Comparison of ENCODE assay signal across 19 cellular contexts in the genomic region with DNA sequence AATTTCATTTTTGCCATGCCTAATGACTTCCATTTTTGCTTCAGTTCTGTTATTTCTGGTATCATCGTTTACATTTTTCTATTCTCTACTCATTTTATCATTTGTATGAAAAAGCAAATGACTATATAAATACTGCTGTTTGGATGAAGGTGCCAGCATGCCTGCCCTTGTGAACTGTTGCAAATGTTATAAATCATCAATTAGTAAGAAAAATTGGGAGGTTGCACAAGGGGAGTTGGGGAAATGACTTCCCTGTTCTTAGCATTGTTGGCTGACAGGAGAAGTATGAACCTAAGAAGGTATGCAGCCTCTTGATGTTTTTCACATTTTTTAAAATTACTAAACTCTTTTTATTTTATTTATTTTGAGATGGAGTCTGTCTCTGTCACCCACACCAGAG. TPM values are rescaled to one million over a fixed set of nuclear protein-coding genes. Genes with fewer than 3 reads are reported as not detected.
DNase-seq lines count a peak whose midpoint lies in the region; ATAC-seq and TF ChIP-seq lines count a peak whose summit lies in the region.
"Had no signal": no experiment of that assay in that cellular context is flagged by ENCODE, and none has a peak within 500 bp of the region (broad histone marks: within the 10 kb centered on the region; RNA-seq: fewer than 3 reads in every experiment).

No MANE protein-coding gene starts in this region.

- H4K20me1 ChIP-seq in GM23248 (ENCODE audit: insufficient read depth): peaks cover 18% of the 10 kb centered on the region; the same call in 1 of the 2 replicates
- H4K20me1 ChIP-seq in mammary epithelial cell (ENCODE audit: insufficient read depth, low read length): peaks cover 4% of the 10 kb centered on the region

- H3K9ac ChIP-seq in GM23248 (no peak overlapping the region), mammary epithelial cell (ENCODE audit: insufficient read depth, low read length) (no peak overlapping the region)
- H3K9ac ChIP-seq: BLaER1 had no signal

- 4 to 8% methylated on average over 1 of the region's 1 CpG for WGBS in GM23248 (ENCODE audit: low coverage in 1 of 2, low lambda C conversion rate in 2 of 2, missing lambda C conversion rate in 2 of 2), 2 experiments
- WGBS in mammary epithelial cell (ENCODE audit: low coverage, missing lambda C conversion rate): 46% methylated on average over 1 of the region's 1 CpG

- no TSS peak for BruUV-seq in mammary epithelial cell (replicated peaks; lab: Mats Ljungman, UMichigan)

- H3F3A ChIP-seq in GM23248 (ENCODE audit: insufficient read depth): peaks cover 16% of the 10 kb centered on the region; the same call in 1 of the 2 replicates

- H3K27me3 ChIP-seq in GM23248 (replicated peaks; ENCODE audit: insufficient read depth): no peaks in the 10 kb centered on the region
- H3K27me3 ChIP-seq in mammary epithelial cell (ENCODE audit: insufficient read depth, low read length): no peaks in the 10 kb centered on the region
- H3K27me3 ChIP-seq: BLaER1, MG63 had no signal

- peaks cover 5% of the 10 kb centered on the region for H3K4me1 Mint-ChIP-seq in WTC11
- H3K4me1 Mint-ChIP-seq: GM23338 had no signal

- in situ Hi-C loops in GM23248 (cut with MboI): no loop called here
- in situ Hi-C loops in mammary epithelial cell (cut with MboI; ENCODE audit: low sequenced_read_pairs in 2 of 2): no loop called here

- no peaks in the 10 kb centered on the region for H3K9me3 Mint-ChIP-seq in WTC11
- H3K9me3 Mint-ChIP-seq: CD8-positive, alpha-beta T cell; GM23338 had no signal

- CTCF ChIA-PET in WTC11 (lab: Charles Lee): no interaction called here
- CTCF ChIA-PET in mammary epithelial cell (lab: Charles Lee; ENCODE audit: low non-redundant PET): no interaction called here

- H3K4me1 ChIP-seq in GM23248 (ENCODE audit: insufficient read depth) (peaks cover 12% of the 10 kb centered on the region; the same call in 1 of the 2 replicates), mammary epithelial cell (ENCODE audit: insufficient read depth, low read length) (peaks cover 13% of the 10 kb centered on the region)
- H3K4me1 ChIP-seq: BLaER1 had no signal

- no peaks in the 10 kb centered on the region for H3K9me2 ChIP-seq in GM23248 (ENCODE audit: insufficient read depth)

- no peak overlapping the region for H3K4me3 Mint-ChIP-seq in WTC11
- H3K4me3 Mint-ChIP-seq: CD8-positive, alpha-beta T cell; GM23338 had no signal

- dilution Hi-C loops in mammary epithelial cell (cut with HindIII; ENCODE audit: low sequenced_read_pairs): no loop called here

- no peak overlapping the region; the same call in 1 of the 2 replicates for H3K27ac ChIP-seq in GM23248
- no peak overlapping the region for H3K27ac ChIP-seq in mammary epithelial cell (ENCODE audit: insufficient read depth, low read depth, low read length)
- H3K27ac ChIP-seq: BLaER1 had no signal

- peaks cover 17% of the 10 kb centered on the region for H3K36me3 Mint-ChIP-seq in WTC11

- H3K4me2 ChIP-seq in GM23248 (ENCODE audit: unreplicated experiment): no peak overlapping the region
- no peak overlapping the region for H3K4me2 ChIP-seq in mammary epithelial cell (ENCODE audit: insufficient read depth, low read depth, low read length)
- H3K4me2 ChIP-seq: BLaER1, GM23338 had no signal

- no peaks in the 10 kb centered on the region; the same call in 1 of the 2 replicates for H3K27me3 Mint-ChIP-seq in WTC11 (ENCODE audit: low read depth)

- DNase-seq in AG08395 (ENCODE audit: low spot score) (peak; percentile 31), GM23248 (peak; percentile 32), WTC11 (ENCODE audit: low spot score) (no peak), fibroblast of villous mesenchyme (ENCODE audit: low read depth) (peak; percentile 46), mammary epithelial cell (no peak), left colon (no peak), NCI-H1417 (lab: John Stamatoyannopoulos, UW) (no peak)
- DNase-seq: Calu3; CD8-positive, alpha-beta T cell; HCEC 1CT; Kasumi-1; MG63; NCI-H1105 treated with DMSO at 0.1 percent for 48 hours; NCI-H187; NCI-H2107; NCI-H524 had no signal

- no peak for ATAC-seq in WTC11
- no peak for ATAC-seq in GM19023 (IDR thresholded peaks at IDR 0.05; ENCODE audit: unreplicated experiment)
- ATAC-seq in left colon: no peak
- ATAC-seq: CD8-positive, alpha-beta T cell; GM23338 had no signal

- H3K36me3 ChIP-seq in GM23248 (ENCODE audit: low read depth): peaks cover 17% of the 10 kb centered on the region
- H3K36me3 ChIP-seq in mammary epithelial cell (ENCODE audit: insufficient read depth, low read length): peaks cover 7% of the 10 kb centered on the region

- POLR2A ChIA-PET in WTC11 (lab: Charles Lee): no interaction called here

- no peak overlapping the region for H2AFZ ChIP-seq in GM23248
- H2AFZ ChIP-seq in mammary epithelial cell (ENCODE audit: low read depth, low read length): no peak overlapping the region
- H2AFZ ChIP-seq: GM23338 had no signal

- intact Hi-C loops in mammary epithelial cell (cut with micrococcal nuclease) (no loop called here), left colon (cut with DNase I, micrococcal nuclease) (no loop called here)

- H3K79me2 ChIP-seq in GM23248 (ENCODE audit: insufficient read depth): peaks cover 100% of the 10 kb centered on the region
- H3K79me2 ChIP-seq in mammary epithelial cell (ENCODE audit: insufficient read depth, low read length): peaks cover 97% of the 10 kb centered on the region

- TF ChIP-seq CTCF in WTC11 (IDR thresholded peaks at IDR 0.05) (no peak), fibroblast of villous mesenchyme (IDR thresholded peaks at IDR 0.05; ENCODE audit: insufficient read depth, low read depth, low read length) (no peak), mammary epithelial cell (conservative IDR thresholded peaks at IDR 0.05 in 1 of 2, IDR thresholded peaks at IDR 0.05 in 1 of 2; ENCODE audit: extremely low read depth in 1 of 2, insufficient read depth in 1 of 2, low read depth in 1 of 2, low read length in 2 of 2) (no peak)

- no peaks in the 10 kb centered on the region for H3K9me3 ChIP-seq in GM23248 (ENCODE audit: low read depth)
- H3K9me3 ChIP-seq in mammary epithelial cell (replicated peaks; ENCODE audit: insufficient read depth, low read length): no peaks in the 10 kb centered on the region
- H3K9me3 ChIP-seq: BLaER1, MG63 had no signal

- H3K4me3 ChIP-seq in GM23248 (no peak overlapping the region), fibroblast of villous mesenchyme (ENCODE audit: low read depth, low read length) (no peak overlapping the region), mammary epithelial cell (replicated peaks in 1 of 3; ENCODE audit: insufficient read depth in 1 of 3, low read depth in 2 of 3, low read length in 3 of 3) (no peak overlapping the region)
- H3K4me3 ChIP-seq: BLaER1, GM23338, MG63 had no signal

- H3K27ac Mint-ChIP-seq in WTC11: peak overlapping the region; percentile 36; the same call in 1 of the 2 replicates
- H3K27ac Mint-ChIP-seq: CD8-positive, alpha-beta T cell; GM23338 had no signal

TF ChIP-seq in WTC11, 78 proteins besides CTCF, POLR2A, EP300 and RAD21 (continues in another document):
- TF ChIP-seq, protein P1, sequence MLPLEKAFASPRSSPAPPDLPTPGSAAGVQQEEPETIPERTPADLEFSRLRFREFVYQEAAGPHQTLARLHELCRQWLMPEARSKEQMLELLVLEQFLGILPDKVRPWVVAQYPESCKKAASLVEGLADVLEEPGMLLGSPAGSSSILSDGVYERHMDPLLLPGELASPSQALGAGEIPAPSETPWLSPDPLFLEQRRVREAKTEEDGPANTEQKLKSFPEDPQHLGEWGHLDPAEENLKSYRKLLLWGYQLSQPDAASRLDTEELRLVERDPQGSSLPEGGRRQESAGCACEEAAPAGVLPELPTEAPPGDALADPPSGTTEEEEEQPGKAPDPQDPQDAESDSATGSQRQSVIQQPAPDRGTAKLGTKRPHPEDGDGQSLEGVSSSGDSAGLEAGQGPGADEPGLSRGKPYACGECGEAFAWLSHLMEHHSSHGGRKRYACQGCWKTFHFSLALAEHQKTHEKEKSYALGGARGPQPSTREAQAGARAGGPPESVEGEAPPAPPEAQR (CRISPR knock-in tag; IDR thresholded peaks at IDR 0.05): no peak

RNA-seq across cellular contexts. Expression of gene SAFB, which starts 15.1 kb away (rescaled TPM):
- 28.6 and 36.5 TPM in 2 replicates for total RNA-seq in GM23248 (2014; rRNA removed; shearing (Covaris generic))
- 49.1 and 49.4 TPM in 2 replicates for polyA plus RNA-seq in GM23248 (2016; fragmentation: Nextera tagmentation; extraction: Ambion mirVana)
- 106 to 141 TPM (median 110 TPM) in 3 replicates for total RNA-seq in WTC11 (2021)
- 37.4 and 40.6 TPM in 2 replicates for total RNA-seq in fibroblast of villous mesenchyme
- 10 to 100 TPM; 26.0 to 88.5 TPM for total RNA-seq in mammary epithelial cell
- polyA plus RNA-seq in mammary epithelial cell: 30.9 TPM
- polyA minus RNA-seq in mammary epithelial cell: 42.5 TPM
- total RNA-seq in left colon: 10 to 100 TPM; 56.1 to 82.5 TPM

RNA-seq across cellular contexts. Expression of gene SAFB2, which starts 15.4 kb away (rescaled TPM):
- 17.6 and 24.2 TPM in 2 replicates for total RNA-seq in GM23248 (2014; rRNA removed; shearing (Covaris generic))
- polyA plus RNA-seq in GM23248 (2016; fragmentation: Nextera tagmentation; extraction: Ambion mirVana): 32.4 and 37.2 TPM in 2 replicates
- total RNA-seq in WTC11 (2021): 70.0 to 100 TPM (median 77.8 TPM) in 3 replicates
- 30.6 and 39.7 TPM in 2 replicates for total RNA-seq in fibroblast of villous mesenchyme
- 10 to 100 TPM; 20.2 to 49.1 TPM for total RNA-seq in mammary epithelial cell
- polyA plus RNA-seq in mammary epithelial cell: 7.6 TPM
- 28.9 TPM for polyA minus RNA-seq in mammary epithelial cell
- total RNA-seq in left colon: 10 to 100 TPM; 67.3 to 92.3 TPM

RNA-seq across cellular contexts. Expression of gene MICOS13, which starts 42.3 kb away (rescaled TPM):
- 39.8 and 44.5 TPM in 2 replicates for total RNA-seq in GM23248 (2014; rRNA removed; shearing (Covaris generic))
- 147 and 157 TPM in 2 replicates for polyA plus RNA-seq in GM23248 (2016; fragmentation: Nextera tagmentation; extraction: Ambion mirVana)
- 30.0 to 32.8 TPM (median 32.5 TPM) in 3 replicates for total RNA-seq in WTC11 (2021)
- total RNA-seq in fibroblast of villous mesenchyme: 21.2 and 31.9 TPM in 2 replicates
- 10 to 100 TPM; 25.3 to 71.2 TPM for total RNA-seq in mammary epithelial cell
- polyA plus RNA-seq in mammary epithelial cell: 46.8 TPM
- polyA minus RNA-seq in mammary epithelial cell: 14.5 TPM
- 10 to 100 TPM; 66.3 to 83.4 TPM for total RNA-seq in left colon

RNA-seq across cellular contexts. Expression of gene HSD11B1L, which starts 42.9 kb away (rescaled TPM):
- 23.8 and 30.7 TPM in 2 replicates for total RNA-seq in GM23248 (2014; rRNA removed; shearing (Covaris generic))
- polyA plus RNA-seq in GM23248 (2016; fragmentation: Nextera tagmentation; extraction: Ambion mirVana) (10.9 and 13.4 TPM in 2 replicates), mammary epithelial cell (5.2 TPM)
- total RNA-seq in WTC11 (2021) (11.8 to 19.1 TPM (median 15.5 TPM) in 3 replicates), fibroblast of villous mesenchyme (6.5 and 9.0 TPM in 2 replicates), mammary epithelial cell (10 to 100 TPM in 1 of 2 donors, 1 to 10 TPM in 1; 6.4 to 10.5 TPM), left colon (1 to 10 TPM; 3.5 to 3.8 TPM)
- polyA minus RNA-seq in mammary epithelial cell: 4.6 TPM

RNA-seq across cellular contexts. Expression of gene RPL36, which starts 52.1 kb away (rescaled TPM):
- 503 and 678 TPM in 2 replicates for total RNA-seq in GM23248 (2014; rRNA removed; shearing (Covaris generic))
- polyA plus RNA-seq in GM23248 (2016; fragmentation: Nextera tagmentation; extraction: Ambion mirVana) (1,118 and 1,128 TPM in 2 replicates), mammary epithelial cell (717 TPM)
- total RNA-seq in WTC11 (2021) (1,080 to 1,240 TPM (median 1,178 TPM) in 3 replicates), fibroblast of villous mesenchyme (257 and 261 TPM in 2 replicates), mammary epithelial cell (100 to 1,000 TPM; 323 to 990 TPM), left colon (100 to 1,000 TPM; 759 to 781 TPM)
- 88.8 TPM for polyA minus RNA-seq in mammary epithelial cell

Comparison
In these comparisons a context has a peak if more than half of its experiments do, and no peak if none do; other contexts are left out.
1. DNase-seq: peak in AG08395 (single experiment), GM23248 (single experiment) and fibroblast of villous mesenchyme (single experiment); none in WTC11 (single experiment), mammary epithelial cell (single experiment), left colon (0 of 2) and NCI-H1417 (0 of 3).